1 cellular context compared by ENCODE assay signal in genomic region chr6:21258665-21259064, GRCh38.
A peak's percentile ranks its signal among the peaks of the same experiment; 100 is the strongest.
TF ChIP-seq lines count a peak whose summit lies in the region.

No MANE protein-coding gene starts in this region.

TF ChIP-seq in K562, 482 proteins besides CTCF, POLR2A, EP300 and RAD21 (continues in another document):
- TF ChIP-seq ZNF143 (CRISPR knock-in tag; IDR thresholded peaks at IDR 0.05) (peak; percentile 77), ZBTB40 (IDR thresholded peaks at IDR 0.05) (peak; percentile 92), ZBTB40 (CRISPR knock-in tag; IDR thresholded peaks at IDR 0.05) (peak; percentile 48; the same call in 1 of the 2 replicates), ZNF354B (CRISPR knock-in tag; IDR thresholded peaks at IDR 0.05) (no peak), TFAM (CRISPR knock-in tag; conservative IDR thresholded peaks at IDR 0.05) (no peak), ZZZ3 (IDR thresholded peaks at IDR 0.05) (no peak), USF1 (CRISPR knock-in tag; IDR thresholded peaks at IDR 0.05) (peak; percentile 90), GTF2F1 (IDR thresholded peaks at IDR 0.05; ENCODE audit: low read depth, low read length) (no peak), THAP12 (CRISPR knock-in tag; IDR thresholded peaks at IDR 0.05) (no peak), KDM1A (IDR thresholded peaks at IDR 0.05) (no peak), NONO (IDR thresholded peaks at IDR 0.05; ENCODE audit: low read depth in 2 of 2, low read length in 1 of 2) (no peak), RAD51 (IDR thresholded peaks at IDR 0.05; ENCODE audit: borderline replicate concordance, low read depth) (peak; percentile 86), MGA (IDR thresholded peaks at IDR 0.05) (peak; percentile 46), ZNF347 (CRISPR knock-in tag; IDR thresholded peaks at IDR 0.05; ENCODE audit: low read depth) (no peak), ARID3A (IDR thresholded peaks at IDR 0.05; ENCODE audit: borderline replicate concordance, low read depth, low read length) (no peak), ZNF644 (tag; IDR thresholded peaks at IDR 0.05; ENCODE audit: low read depth) (no peak), POLR2B (IDR thresholded peaks at IDR 0.05; ENCODE audit: low read depth, partially characterized antibody) (no peak), HNRNPH1 (optimal IDR thresholded peaks at IDR 0.05; ENCODE audit: low read depth, low read length) (no peak), SLC30A9 (CRISPR knock-in tag; IDR thresholded peaks at IDR 0.05) (no peak), MAFK (IDR thresholded peaks at IDR 0.05; ENCODE audit: low read length) (peak; percentile 81), E2F3 (CRISPR knock-in tag; IDR thresholded peaks at IDR 0.05) (no peak), DNMT1 (IDR thresholded peaks at IDR 0.05) (no peak), RBM25 (IDR thresholded peaks at IDR 0.05; ENCODE audit: low read depth, low read length, severe bottlenecking) (peak; percentile 12)
